18 cellular contexts compared by ENCODE assay signal in the genomic region with DNA sequence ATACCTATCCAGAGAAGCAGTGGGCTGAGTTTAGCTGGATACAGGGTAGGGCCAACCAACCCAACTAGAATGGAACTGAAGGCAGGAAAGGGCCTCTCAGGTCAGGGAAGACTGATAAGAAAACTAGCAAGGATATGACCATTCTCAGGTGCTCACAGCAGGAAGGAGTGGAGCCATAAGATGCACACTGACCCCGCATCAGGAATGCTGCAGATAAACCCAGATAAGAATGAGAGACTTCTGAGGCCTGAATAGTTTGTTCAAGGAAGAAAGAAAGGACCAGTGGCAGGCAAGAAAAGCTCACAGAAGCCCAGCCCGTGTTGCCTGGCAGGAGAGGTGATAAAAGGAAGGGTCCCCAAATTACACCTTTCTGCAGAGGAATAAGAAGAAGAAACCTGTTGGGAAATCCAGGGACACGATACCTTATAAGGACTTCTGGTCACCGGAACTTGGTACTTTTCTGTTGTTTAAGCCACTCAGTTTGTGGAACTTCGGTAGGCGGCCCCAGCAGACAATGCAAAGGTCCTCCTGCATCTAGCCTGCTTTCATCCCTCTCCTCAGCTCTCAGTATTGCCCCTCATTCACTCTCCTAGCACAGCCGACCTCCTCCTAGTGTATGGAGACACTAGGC. TPM values are rescaled to one million over a fixed set of nuclear protein-coding genes. Genes with fewer than 3 reads are reported as not detected.
A peak's percentile ranks its signal among the peaks of the same experiment; 100 is the strongest.
DNase-seq lines count a peak whose midpoint lies in the region; ATAC-seq and TF ChIP-seq lines count a peak whose summit lies in the region.
"Had no signal": no experiment of that assay in that cellular context is flagged by ENCODE, and none has a peak within 500 bp of the region (broad histone marks: within the 10 kb centered on the region; RNA-seq: fewer than 3 reads in every experiment).

No MANE protein-coding gene starts in this region.

- H3K4me2 ChIP-seq in GM23338: no peak overlapping the region
- no peak overlapping the region for H3K4me2 ChIP-seq in smooth muscle cell
- H3K4me2 ChIP-seq: BLaER1 had no signal

- no peak overlapping the region for H3K27ac Mint-ChIP-seq in GM23338
- H3K27ac Mint-ChIP-seq: CD8-positive, alpha-beta T cell; H9 had no signal

- no peak for TF ChIP-seq CTCF in C4-2B (conservative IDR thresholded peaks at IDR 0.05)
- no peak for TF ChIP-seq CTCF in GM23338 (conservative IDR thresholded peaks at IDR 0.05; ENCODE audit: low read depth in 2 of 2)
- TF ChIP-seq CTCF in esophagus muscularis mucosa (IDR thresholded peaks at IDR 0.05): no peak
- TF ChIP-seq CTCF in smooth muscle cell (IDR thresholded peaks at IDR 0.05; ENCODE audit: borderline replicate concordance, insufficient read depth, poor library complexity, severe bottlenecking): no peak
- no peak for TF ChIP-seq CTCF in ovary (IDR thresholded peaks at IDR 0.05)

- H3K4me3 Mint-ChIP-seq in GM23338: no peak overlapping the region
- H3K4me3 Mint-ChIP-seq: CD8-positive, alpha-beta T cell; H9 had no signal

- H4K20me1 ChIP-seq in GM23338 (replicated peaks; ENCODE audit: insufficient read depth) (no peaks in the 10 kb centered on the region), smooth muscle cell (ENCODE audit: low read depth) (no peaks in the 10 kb centered on the region)
- H4K20me1 ChIP-seq: BLaER1 had no signal

- H3K9me3 ChIP-seq in esophagus muscularis mucosa (peaks cover 0 to 9% (median 0%) of the 10 kb centered on the region in 4 donors), smooth muscle cell (replicated peaks; ENCODE audit: low read depth) (no peaks in the 10 kb centered on the region), ovary (no peaks in the 10 kb centered on the region)
- H3K9me3 ChIP-seq: BLaER1 had no signal

- intact Hi-C loops in esophagus muscularis mucosa (cut with DNase I): no loop called here
- intact Hi-C loops in ovary (cut with DNase I): no loop called here

- H3K4me3 ChIP-seq in GM23338 (no peak overlapping the region), esophagus muscularis mucosa (no peak overlapping the region), smooth muscle cell (no peak overlapping the region), ovary (no peak overlapping the region)
- H3K4me3 ChIP-seq: BLaER1 had no signal

- H3K4me1 Mint-ChIP-seq in GM23338: peaks cover 3% of the 10 kb centered on the region; the same call in 2 of the 3 replicates

- H3K27me3 Mint-ChIP-seq in GM23338 (ENCODE audit: insufficient read depth, low read depth, poor library complexity): peaks cover 4% of the 10 kb centered on the region

- H3F3A ChIP-seq in GM23338 (replicated peaks; ENCODE audit: low read depth) (no peaks in the 10 kb centered on the region), smooth muscle cell (ENCODE audit: low read depth) (no peaks in the 10 kb centered on the region)

- H3K9ac ChIP-seq in smooth muscle cell (ENCODE audit: low read depth): no peak overlapping the region
- H3K9ac ChIP-seq: BLaER1 had no signal

- TF ChIP-seq POLR2A in esophagus muscularis mucosa (IDR thresholded peaks at IDR 0.05; ENCODE audit: low read depth) (no peak), ovary (IDR thresholded peaks at IDR 0.05) (no peak), GM18505 (IDR thresholded peaks at IDR 0.05; ENCODE audit: borderline replicate concordance, extremely low read depth, insufficient read depth, insufficient read length) (no peak)

- H3K4me1 ChIP-seq in GM23338 (ENCODE audit: insufficient read depth) (no peaks in the 10 kb centered on the region), esophagus muscularis mucosa (no peaks in the 10 kb centered on the region), smooth muscle cell (ENCODE audit: low read depth) (peaks cover 6% of the 10 kb centered on the region), ovary (ENCODE audit: insufficient read depth) (peaks cover 7% of the 10 kb centered on the region)
- H3K4me1 ChIP-seq: BLaER1 had no signal

- H3K9me3 Mint-ChIP-seq in GM23338: no peaks in the 10 kb centered on the region; the same call in 2 of the 3 replicates
- H3K9me3 Mint-ChIP-seq: CD8-positive, alpha-beta T cell; H9 had no signal

- peak overlapping the region; percentile 57; the same call in 1 of the 2 replicates for H3K27ac ChIP-seq in C4-2B
- no peak overlapping the region for H3K27ac ChIP-seq in GM23338 (ENCODE audit: low read depth)
- no peak overlapping the region for H3K27ac ChIP-seq in esophagus muscularis mucosa (replicated peaks in 1 of 4)
- peak overlapping the region; percentile 84 for H3K27ac ChIP-seq in smooth muscle cell (ENCODE audit: low read depth)
- no peak overlapping the region for H3K27ac ChIP-seq in ovary
- H3K27ac ChIP-seq: BLaER1 had no signal

- peak overlapping the region; percentile 47; the same call in 1 of the 2 replicates for H2AFZ ChIP-seq in GM23338
- H2AFZ ChIP-seq in smooth muscle cell (ENCODE audit: low read depth): no peak overlapping the region

- H3K79me2 ChIP-seq in GM23338 (replicated peaks; ENCODE audit: insufficient read depth) (no peaks in the 10 kb centered on the region), smooth muscle cell (ENCODE audit: low read depth) (no peaks in the 10 kb centered on the region)

- ATAC-seq in GM23338 (no peak), GM18505 (IDR thresholded peaks at IDR 0.05; ENCODE audit: unreplicated experiment) (no peak), GM19324 (IDR thresholded peaks at IDR 0.05; ENCODE audit: low FRiP score, unreplicated experiment) (no peak)
- ATAC-seq: CD8-positive, alpha-beta T cell; PC-3 had no signal

- TF ChIP-seq EP300 in esophagus muscularis mucosa (IDR thresholded peaks at IDR 0.05) (no peak), ovary (IDR thresholded peaks at IDR 0.05) (no peak)

- DNase-seq in GM23338 (ENCODE audit: low spot score) (no peak), esophagus muscularis mucosa (ENCODE audit: extremely low spot score) (peak; percentile 89), smooth muscle cell (lab: John Stamatoyannopoulos, UW; ENCODE audit: unreplicated experiment) (no peak), ovary (no peak), NCI-H446 (lab: John Stamatoyannopoulos, UW) (no peak)
- DNase-seq: CD8-positive, alpha-beta T cell; H9; NCI-H1417 treated with DMSO at 0.1 percent for 48 hours; NCI-H1930; NCI-H345; NCI-H526; PC-3; RPMI8226; SHP77 treated with DMSO at 0.1 percent for 48 hours had no signal

- no peaks in the 10 kb centered on the region for H3K9me2 ChIP-seq in GM23338 (ENCODE audit: insufficient read depth)

- no peaks in the 10 kb centered on the region for H3K27me3 ChIP-seq in GM23338 (ENCODE audit: insufficient read depth)
- H3K27me3 ChIP-seq in esophagus muscularis mucosa: no peaks in the 10 kb centered on the region
- H3K27me3 ChIP-seq in smooth muscle cell (ENCODE audit: low read depth): no peaks in the 10 kb centered on the region
- H3K27me3 ChIP-seq in ovary: no peaks in the 10 kb centered on the region
- H3K27me3 ChIP-seq: BLaER1 had no signal

- whole genome bisulfite sequencing in esophagus muscularis mucosa: 80% methylated on average over 7 of the region's 7 CpGs
- WGBS in smooth muscle cell (ENCODE audit: low lambda C conversion rate): 87% methylated on average over 7 of the region's 7 CpGs
- WGBS in ovary, 3 donors: 76 to 86% (median 77%) methylated on average over 7 of the region's 7 CpGs

- H3K36me3 Mint-ChIP-seq in GM23338 (ENCODE audit: low read depth): no peaks in the 10 kb centered on the region
- H3K36me3 Mint-ChIP-seq: CD8-positive, alpha-beta T cell had no signal

- H3K36me3 ChIP-seq in GM23338 (ENCODE audit: insufficient read depth) (no peaks in the 10 kb centered on the region), esophagus muscularis mucosa (no peaks in the 10 kb centered on the region), smooth muscle cell (ENCODE audit: low read depth) (no peaks in the 10 kb centered on the region), ovary (no peaks in the 10 kb centered on the region)
- H3K36me3 ChIP-seq: BLaER1 had no signal

TF ChIP-seq in GM23338, 12 proteins besides CTCF, POLR2A, EP300 and RAD21 (continues in another document):
- TF ChIP-seq ZNF331 (CRISPR knock-in tag; IDR thresholded peaks at IDR 0.05; ENCODE audit: low read depth): no peak
- no peak for TF ChIP-seq STAT1 (IDR thresholded peaks at IDR 0.05; ENCODE audit: unreplicated experiment)
- no peak for TF ChIP-seq POLR2AphosphoS5 (IDR thresholded peaks at IDR 0.05; ENCODE audit: low read depth)
- TF ChIP-seq ZNF114 (CRISPR knock-in tag; IDR thresholded peaks at IDR 0.05): no peak
- TF ChIP-seq NANOG (IDR thresholded peaks at IDR 0.05; ENCODE audit: borderline replicate concordance): no peak
- TF ChIP-seq, protein P1, sequence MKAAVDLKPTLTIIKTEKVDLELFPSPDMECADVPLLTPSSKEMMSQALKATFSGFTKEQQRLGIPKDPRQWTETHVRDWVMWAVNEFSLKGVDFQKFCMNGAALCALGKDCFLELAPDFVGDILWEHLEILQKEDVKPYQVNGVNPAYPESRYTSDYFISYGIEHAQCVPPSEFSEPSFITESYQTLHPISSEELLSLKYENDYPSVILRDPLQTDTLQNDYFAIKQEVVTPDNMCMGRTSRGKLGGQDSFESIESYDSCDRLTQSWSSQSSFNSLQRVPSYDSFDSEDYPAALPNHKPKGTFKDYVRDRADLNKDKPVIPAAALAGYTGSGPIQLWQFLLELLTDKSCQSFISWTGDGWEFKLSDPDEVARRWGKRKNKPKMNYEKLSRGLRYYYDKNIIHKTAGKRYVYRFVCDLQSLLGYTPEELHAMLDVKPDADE (IDR thresholded peaks at IDR 0.05): no peak

RNA-seq across cellular contexts. Expression of a gene that starts 58.9 kb away (rescaled TPM):
- 174 and 202 TPM in 2 replicates for total RNA-seq in GM23338 (2014; rRNA removed; shearing (Covaris generic))
- polyA plus RNA-seq in GM23338 (2016; fragmentation: Nextera tagmentation; extraction: Ambion mirVana) (114 and 117 TPM in 2 replicates), smooth muscle cell (75.7 and 96.1 TPM in 2 replicates), ovary (100 to 1,000 TPM; 184 to 388 TPM)
- total RNA-seq in esophagus muscularis mucosa (100 to 1,000 TPM in 3 of 4 donors, 10 to 100 TPM in 1; 90.1 to 196 (median 157) TPM), smooth muscle cell (93.0 and 104 TPM in 2 replicates), ovary (100 to 1,000 TPM; 106 to 279 (median 196) TPM)

Comparison
In these comparisons a context has a peak if more than half of its experiments do, and no peak if none do; other contexts are left out.
1. H3K27ac ChIP-seq: peak in C4-2B (single experiment) and smooth muscle cell (single experiment); none in GM23338 (single experiment), esophagus muscularis mucosa (0 of 4) and ovary (0 of 2).